In genomic region chr6:95413789-95414188, GRCh38 we compare ENCODE assay signal across 2 cellular contexts.
TF ChIP-seq lines count a peak whose summit lies in the region.

No MANE protein-coding gene starts in this region.

TF ChIP-seq in GM23338, 12 proteins besides CTCF, POLR2A, EP300 and RAD21 (continued from another document):
- TF ChIP-seq, protein P1, sequence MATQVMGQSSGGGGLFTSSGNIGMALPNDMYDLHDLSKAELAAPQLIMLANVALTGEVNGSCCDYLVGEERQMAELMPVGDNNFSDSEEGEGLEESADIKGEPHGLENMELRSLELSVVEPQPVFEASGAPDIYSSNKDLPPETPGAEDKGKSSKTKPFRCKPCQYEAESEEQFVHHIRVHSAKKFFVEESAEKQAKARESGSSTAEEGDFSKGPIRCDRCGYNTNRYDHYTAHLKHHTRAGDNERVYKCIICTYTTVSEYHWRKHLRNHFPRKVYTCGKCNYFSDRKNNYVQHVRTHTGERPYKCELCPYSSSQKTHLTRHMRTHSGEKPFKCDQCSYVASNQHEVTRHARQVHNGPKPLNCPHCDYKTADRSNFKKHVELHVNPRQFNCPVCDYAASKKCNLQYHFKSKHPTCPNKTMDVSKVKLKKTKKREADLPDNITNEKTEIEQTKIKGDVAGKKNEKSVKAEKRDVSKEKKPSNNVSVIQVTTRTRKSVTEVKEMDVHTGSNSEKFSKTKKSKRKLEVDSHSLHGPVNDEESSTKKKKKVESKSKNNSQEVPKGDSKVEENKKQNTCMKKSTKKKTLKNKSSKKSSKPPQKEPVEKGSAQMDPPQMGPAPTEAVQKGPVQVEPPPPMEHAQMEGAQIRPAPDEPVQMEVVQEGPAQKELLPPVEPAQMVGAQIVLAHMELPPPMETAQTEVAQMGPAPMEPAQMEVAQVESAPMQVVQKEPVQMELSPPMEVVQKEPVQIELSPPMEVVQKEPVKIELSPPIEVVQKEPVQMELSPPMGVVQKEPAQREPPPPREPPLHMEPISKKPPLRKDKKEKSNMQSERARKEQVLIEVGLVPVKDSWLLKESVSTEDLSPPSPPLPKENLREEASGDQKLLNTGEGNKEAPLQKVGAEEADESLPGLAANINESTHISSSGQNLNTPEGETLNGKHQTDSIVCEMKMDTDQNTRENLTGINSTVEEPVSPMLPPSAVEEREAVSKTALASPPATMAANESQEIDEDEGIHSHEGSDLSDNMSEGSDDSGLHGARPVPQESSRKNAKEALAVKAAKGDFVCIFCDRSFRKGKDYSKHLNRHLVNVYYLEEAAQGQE (IDR thresholded peaks at IDR 0.05; ENCODE audit: unreplicated experiment), result no peak
- TF ChIP-seq CREB1 (CRISPR knock-in tag; IDR thresholded peaks at IDR 0.05; ENCODE audit: low read depth), result no peak
- no peak for TF ChIP-seq EZH2phosphoT487 (IDR thresholded peaks at IDR 0.05; ENCODE audit: unreplicated experiment)
- TF ChIP-seq JUNB (IDR thresholded peaks at IDR 0.05; ENCODE audit: unreplicated experiment), result no peak
- TF ChIP-seq EZH2 (IDR thresholded peaks at IDR 0.05; ENCODE audit: low read depth, unreplicated experiment), result no peak
- TF ChIP-seq POLR2AphosphoS5 (IDR thresholded peaks at IDR 0.05; ENCODE audit: low read depth), result no peak
- no peak for TF ChIP-seq ZNF114 (CRISPR knock-in tag; IDR thresholded peaks at IDR 0.05)
- no peak for TF ChIP-seq ZNF331 (CRISPR knock-in tag; IDR thresholded peaks at IDR 0.05; ENCODE audit: low read depth)
- TF ChIP-seq, protein P2, sequence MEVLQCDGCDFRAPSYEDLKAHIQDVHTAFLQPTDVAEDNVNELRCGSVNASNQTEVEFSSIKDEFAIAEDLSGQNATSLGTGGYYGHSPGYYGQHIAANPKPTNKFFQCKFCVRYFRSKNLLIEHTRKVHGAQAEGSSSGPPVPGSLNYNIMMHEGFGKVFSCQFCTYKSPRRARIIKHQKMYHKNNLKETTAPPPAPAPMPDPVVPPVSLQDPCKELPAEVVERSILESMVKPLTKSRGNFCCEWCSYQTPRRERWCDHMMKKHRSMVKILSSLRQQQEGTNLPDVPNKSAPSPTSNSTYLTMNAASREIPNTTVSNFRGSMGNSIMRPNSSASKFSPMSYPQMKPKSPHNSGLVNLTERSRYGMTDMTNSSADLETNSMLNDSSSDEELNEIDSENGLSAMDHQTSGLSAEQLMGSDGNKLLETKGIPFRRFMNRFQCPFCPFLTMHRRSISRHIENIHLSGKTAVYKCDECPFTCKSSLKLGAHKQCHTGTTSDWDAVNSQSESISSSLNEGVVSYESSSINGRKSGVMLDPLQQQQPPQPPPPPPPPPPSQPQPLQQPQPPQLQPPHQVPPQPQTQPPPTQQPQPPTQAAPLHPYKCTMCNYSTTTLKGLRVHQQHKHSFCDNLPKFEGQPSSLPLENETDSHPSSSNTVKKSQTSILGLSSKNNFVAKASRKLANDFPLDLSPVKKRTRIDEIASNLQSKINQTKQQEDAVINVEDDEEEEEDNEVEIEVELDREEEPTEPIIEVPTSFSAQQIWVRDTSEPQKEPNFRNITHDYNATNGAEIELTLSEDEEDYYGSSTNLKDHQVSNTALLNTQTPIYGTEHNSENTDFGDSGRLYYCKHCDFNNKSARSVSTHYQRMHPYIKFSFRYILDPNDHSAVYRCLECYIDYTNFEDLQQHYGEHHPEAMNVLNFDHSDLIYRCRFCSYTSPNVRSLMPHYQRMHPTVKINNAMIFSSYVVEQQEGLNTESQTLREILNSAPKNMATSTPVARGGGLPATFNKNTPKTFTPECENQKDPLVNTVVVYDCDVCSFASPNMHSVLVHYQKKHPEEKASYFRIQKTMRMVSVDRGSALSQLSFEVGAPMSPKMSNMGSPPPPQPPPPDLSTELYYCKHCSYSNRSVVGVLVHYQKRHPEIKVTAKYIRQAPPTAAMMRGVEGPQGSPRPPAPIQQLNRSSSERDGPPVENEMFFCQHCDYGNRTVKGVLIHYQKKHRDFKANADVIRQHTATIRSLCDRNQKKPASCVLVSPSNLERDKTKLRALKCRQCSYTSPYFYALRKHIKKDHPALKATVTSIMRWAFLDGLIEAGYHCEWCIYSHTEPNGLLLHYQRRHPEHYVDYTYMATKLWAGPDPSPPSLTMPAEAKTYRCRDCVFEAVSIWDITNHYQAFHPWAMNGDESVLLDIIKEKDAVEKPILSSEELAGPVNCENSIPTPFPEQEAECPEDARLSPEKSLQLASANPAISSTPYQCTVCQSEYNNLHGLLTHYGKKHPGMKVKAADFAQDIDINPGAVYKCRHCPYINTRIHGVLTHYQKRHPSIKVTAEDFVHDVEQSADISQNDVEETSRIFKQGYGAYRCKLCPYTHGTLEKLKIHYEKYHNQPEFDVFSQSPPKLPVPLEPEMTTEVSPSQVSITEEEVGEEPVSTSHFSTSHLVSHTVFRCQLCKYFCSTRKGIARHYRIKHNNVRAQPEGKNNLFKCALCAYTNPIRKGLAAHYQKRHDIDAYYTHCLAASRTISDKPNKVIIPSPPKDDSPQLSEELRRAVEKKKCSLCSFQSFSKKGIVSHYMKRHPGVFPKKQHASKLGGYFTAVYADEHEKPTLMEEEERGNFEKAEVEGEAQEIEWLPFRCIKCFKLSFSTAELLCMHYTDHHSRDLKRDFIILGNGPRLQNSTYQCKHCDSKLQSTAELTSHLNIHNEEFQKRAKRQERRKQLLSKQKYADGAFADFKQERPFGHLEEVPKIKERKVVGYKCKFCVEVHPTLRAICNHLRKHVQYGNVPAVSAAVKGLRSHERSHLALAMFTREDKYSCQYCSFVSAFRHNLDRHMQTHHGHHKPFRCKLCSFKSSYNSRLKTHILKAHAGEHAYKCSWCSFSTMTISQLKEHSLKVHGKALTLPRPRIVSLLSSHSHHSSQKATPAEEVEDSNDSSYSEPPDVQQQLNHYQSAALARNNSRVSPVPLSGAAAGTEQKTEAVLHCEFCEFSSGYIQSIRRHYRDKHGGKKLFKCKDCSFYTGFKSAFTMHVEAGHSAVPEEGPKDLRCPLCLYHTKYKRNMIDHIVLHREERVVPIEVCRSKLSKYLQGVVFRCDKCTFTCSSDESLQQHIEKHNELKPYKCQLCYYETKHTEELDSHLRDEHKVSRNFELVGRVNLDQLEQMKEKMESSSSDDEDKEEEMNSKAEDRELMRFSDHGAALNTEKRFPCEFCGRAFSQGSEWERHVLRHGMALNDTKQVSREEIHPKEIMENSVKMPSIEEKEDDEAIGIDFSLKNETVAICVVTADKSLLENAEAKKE (CRISPR knock-in tag; IDR thresholded peaks at IDR 0.05), result no peak
- TF ChIP-seq, protein P3, sequence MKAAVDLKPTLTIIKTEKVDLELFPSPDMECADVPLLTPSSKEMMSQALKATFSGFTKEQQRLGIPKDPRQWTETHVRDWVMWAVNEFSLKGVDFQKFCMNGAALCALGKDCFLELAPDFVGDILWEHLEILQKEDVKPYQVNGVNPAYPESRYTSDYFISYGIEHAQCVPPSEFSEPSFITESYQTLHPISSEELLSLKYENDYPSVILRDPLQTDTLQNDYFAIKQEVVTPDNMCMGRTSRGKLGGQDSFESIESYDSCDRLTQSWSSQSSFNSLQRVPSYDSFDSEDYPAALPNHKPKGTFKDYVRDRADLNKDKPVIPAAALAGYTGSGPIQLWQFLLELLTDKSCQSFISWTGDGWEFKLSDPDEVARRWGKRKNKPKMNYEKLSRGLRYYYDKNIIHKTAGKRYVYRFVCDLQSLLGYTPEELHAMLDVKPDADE (IDR thresholded peaks at IDR 0.05), result no peak

TF ChIP-seq in H1, 55 proteins besides CTCF, POLR2A, EP300 and RAD21 (continued from another document):
- no peak for TF ChIP-seq NRF1 (IDR thresholded peaks at IDR 0.05; ENCODE audit: low read depth, low read length)
- no peak for TF ChIP-seq SRF (IDR thresholded peaks at IDR 0.05; ENCODE audit: low read depth, low read length)
- TF ChIP-seq, protein P4, sequence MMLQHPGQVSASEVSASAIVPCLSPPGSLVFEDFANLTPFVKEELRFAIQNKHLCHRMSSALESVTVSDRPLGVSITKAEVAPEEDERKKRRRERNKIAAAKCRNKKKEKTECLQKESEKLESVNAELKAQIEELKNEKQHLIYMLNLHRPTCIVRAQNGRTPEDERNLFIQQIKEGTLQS (IDR thresholded peaks at IDR 0.05; ENCODE audit: insufficient read depth, low read depth, low read length), result no peak
- no peak for TF ChIP-seq SIN3A (conservative IDR thresholded peaks at IDR 0.05 in 1 of 2, IDR thresholded peaks at IDR 0.05 in 1 of 2; ENCODE audit: low read depth in 1 of 2, low read length in 2 of 2)
- TF ChIP-seq EZH2 (IDR thresholded peaks at IDR 0.05; ENCODE audit: low read depth, low read length, severe bottlenecking), result no peak
- TF ChIP-seq RXRA (IDR thresholded peaks at IDR 0.05; ENCODE audit: insufficient read depth, low read depth, low read length), result no peak
- no peak for TF ChIP-seq CHD2 (IDR thresholded peaks at IDR 0.05; ENCODE audit: low read length)
- no peak for TF ChIP-seq BACH1 (IDR thresholded peaks at IDR 0.05; ENCODE audit: low read length)
- TF ChIP-seq KDM1A (IDR thresholded peaks at IDR 0.05; ENCODE audit: borderline replicate concordance, low read length), result no peak
- TF ChIP-seq CEBPB (IDR thresholded peaks at IDR 0.05; ENCODE audit: low read depth, low read length), result no peak
- no peak for TF ChIP-seq YY1 (IDR thresholded peaks at IDR 0.05; ENCODE audit: low read depth, low read length)
- TF ChIP-seq SP4 (IDR thresholded peaks at IDR 0.05; ENCODE audit: low read length), result no peak
- no peak for TF ChIP-seq CHD1 (IDR thresholded peaks at IDR 0.05; ENCODE audit: low read depth, low read length)
